ENCODE assay signal across 1 cellular context in genomic region chr6:136262940-136263339, GRCh38.
TF ChIP-seq lines count a peak whose summit lies in the region.

No MANE protein-coding gene starts in this region.

TF ChIP-seq in HepG2, 621 proteins besides CTCF, POLR2A, EP300 and RAD21:
- TF ChIP-seq KDM3A (CRISPR knock-in tag; IDR thresholded peaks at IDR 0.05; ENCODE audit: low read depth) = no peak
- peak; percentile 91 for TF ChIP-seq RBM22 (optimal IDR thresholded peaks at IDR 0.05; ENCODE audit: low read length)
